In the genomic region with DNA sequence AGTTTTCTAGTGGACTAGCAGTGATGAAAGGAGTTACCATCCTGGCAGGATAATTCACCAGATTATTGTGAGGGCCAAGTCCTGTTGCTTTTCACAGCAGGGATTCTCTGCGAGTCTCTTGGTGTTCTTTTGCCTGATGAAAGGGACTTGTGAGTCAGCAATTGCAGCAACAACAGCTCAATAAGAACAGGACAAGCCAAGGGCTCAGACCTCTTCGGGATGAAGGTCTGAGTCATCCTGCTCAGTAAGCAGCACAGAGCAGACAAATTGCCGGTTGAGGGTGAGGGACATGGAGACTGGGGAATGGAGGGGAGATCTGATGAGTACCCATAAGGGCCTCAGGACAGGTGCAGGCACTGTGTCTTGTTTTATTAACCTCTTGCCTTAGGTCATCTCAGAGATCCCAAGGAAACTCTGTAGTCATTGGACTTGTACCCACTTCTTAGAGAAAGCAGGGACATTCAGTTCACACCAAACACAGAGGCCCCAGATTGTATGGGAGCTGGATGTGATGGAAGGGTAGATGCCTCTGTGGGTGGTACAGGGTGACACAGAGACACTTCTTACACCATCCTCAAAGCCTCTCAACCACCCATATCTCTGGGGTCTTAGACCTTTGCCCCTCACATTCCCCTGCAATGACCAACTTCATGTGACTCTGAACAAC, we compare ENCODE assay signal across 1 cellular context.
A peak's percentile ranks its signal among the peaks of the same experiment; 100 is the strongest.
TF ChIP-seq lines count a peak whose summit lies in the region.

No MANE protein-coding gene starts in this region.

TF ChIP-seq in K562, 482 proteins besides CTCF, POLR2A, EP300 and RAD21 (continued from another document):
- TF ChIP-seq JUN (IDR thresholded peaks at IDR 0.05; ENCODE audit: borderline replicate concordance, low read depth, low read length): 0 out of 2 replicates have a peak, but pooled peaks have one; percentile 18
- no peak for TF ChIP-seq JUN (CRISPR knock-in tag; IDR thresholded peaks at IDR 0.05; ENCODE audit: borderline replicate concordance)
- TF ChIP-seq ZNF316 (IDR thresholded peaks at IDR 0.05): peak; percentile 65
- TF ChIP-seq MAFG (tag; conservative IDR thresholded peaks at IDR 0.05): peak; percentile 81
- TF ChIP-seq POLR2G (IDR thresholded peaks at IDR 0.05; ENCODE audit: low read depth, low read length): no peak
- TF ChIP-seq, protein P1, sequence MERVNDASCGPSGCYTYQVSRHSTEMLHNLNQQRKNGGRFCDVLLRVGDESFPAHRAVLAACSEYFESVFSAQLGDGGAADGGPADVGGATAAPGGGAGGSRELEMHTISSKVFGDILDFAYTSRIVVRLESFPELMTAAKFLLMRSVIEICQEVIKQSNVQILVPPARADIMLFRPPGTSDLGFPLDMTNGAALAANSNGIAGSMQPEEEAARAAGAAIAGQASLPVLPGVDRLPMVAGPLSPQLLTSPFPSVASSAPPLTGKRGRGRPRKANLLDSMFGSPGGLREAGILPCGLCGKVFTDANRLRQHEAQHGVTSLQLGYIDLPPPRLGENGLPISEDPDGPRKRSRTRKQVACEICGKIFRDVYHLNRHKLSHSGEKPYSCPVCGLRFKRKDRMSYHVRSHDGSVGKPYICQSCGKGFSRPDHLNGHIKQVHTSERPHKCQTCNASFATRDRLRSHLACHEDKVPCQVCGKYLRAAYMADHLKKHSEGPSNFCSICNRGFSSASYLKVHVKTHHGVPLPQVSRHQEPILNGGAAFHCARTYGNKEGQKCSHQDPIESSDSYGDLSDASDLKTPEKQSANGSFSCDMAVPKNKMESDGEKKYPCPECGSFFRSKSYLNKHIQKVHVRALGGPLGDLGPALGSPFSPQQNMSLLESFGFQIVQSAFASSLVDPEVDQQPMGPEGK (CRISPR knock-in tag; IDR thresholded peaks at IDR 0.05; ENCODE audit: borderline replicate concordance): no peak
- TF ChIP-seq, protein P2, sequence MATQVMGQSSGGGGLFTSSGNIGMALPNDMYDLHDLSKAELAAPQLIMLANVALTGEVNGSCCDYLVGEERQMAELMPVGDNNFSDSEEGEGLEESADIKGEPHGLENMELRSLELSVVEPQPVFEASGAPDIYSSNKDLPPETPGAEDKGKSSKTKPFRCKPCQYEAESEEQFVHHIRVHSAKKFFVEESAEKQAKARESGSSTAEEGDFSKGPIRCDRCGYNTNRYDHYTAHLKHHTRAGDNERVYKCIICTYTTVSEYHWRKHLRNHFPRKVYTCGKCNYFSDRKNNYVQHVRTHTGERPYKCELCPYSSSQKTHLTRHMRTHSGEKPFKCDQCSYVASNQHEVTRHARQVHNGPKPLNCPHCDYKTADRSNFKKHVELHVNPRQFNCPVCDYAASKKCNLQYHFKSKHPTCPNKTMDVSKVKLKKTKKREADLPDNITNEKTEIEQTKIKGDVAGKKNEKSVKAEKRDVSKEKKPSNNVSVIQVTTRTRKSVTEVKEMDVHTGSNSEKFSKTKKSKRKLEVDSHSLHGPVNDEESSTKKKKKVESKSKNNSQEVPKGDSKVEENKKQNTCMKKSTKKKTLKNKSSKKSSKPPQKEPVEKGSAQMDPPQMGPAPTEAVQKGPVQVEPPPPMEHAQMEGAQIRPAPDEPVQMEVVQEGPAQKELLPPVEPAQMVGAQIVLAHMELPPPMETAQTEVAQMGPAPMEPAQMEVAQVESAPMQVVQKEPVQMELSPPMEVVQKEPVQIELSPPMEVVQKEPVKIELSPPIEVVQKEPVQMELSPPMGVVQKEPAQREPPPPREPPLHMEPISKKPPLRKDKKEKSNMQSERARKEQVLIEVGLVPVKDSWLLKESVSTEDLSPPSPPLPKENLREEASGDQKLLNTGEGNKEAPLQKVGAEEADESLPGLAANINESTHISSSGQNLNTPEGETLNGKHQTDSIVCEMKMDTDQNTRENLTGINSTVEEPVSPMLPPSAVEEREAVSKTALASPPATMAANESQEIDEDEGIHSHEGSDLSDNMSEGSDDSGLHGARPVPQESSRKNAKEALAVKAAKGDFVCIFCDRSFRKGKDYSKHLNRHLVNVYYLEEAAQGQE (CRISPR knock-in tag; IDR thresholded peaks at IDR 0.05; ENCODE audit: low read depth): no peak
- TF ChIP-seq MAFK (IDR thresholded peaks at IDR 0.05; ENCODE audit: low read length): peak; percentile 23; the same call in 1 of the 2 replicates
- TF ChIP-seq, protein P3, sequence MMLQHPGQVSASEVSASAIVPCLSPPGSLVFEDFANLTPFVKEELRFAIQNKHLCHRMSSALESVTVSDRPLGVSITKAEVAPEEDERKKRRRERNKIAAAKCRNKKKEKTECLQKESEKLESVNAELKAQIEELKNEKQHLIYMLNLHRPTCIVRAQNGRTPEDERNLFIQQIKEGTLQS (IDR thresholded peaks at IDR 0.05): peak; percentile 54
- TF ChIP-seq, protein P3 (CRISPR knock-in tag; conservative IDR thresholded peaks at IDR 0.05): no peak
- no peak for TF ChIP-seq XRCC4 (IDR thresholded peaks at IDR 0.05; ENCODE audit: extremely low read depth, insufficient read depth, insufficient read length)
- TF ChIP-seq NR3C1 (CRISPR knock-in tag; IDR thresholded peaks at IDR 0.05): no peak
- TF ChIP-seq FOXK1 (CRISPR knock-in tag; IDR thresholded peaks at IDR 0.05; ENCODE audit: borderline replicate concordance): no peak
- TF ChIP-seq CHD2 (IDR thresholded peaks at IDR 0.05; ENCODE audit: low read depth, low read length): no peak
- TF ChIP-seq SLC30A9 (CRISPR knock-in tag; IDR thresholded peaks at IDR 0.05): no peak
- no peak for TF ChIP-seq TBL1XR1 (IDR thresholded peaks at IDR 0.05; ENCODE audit: low read length in 2 of 2)
- peak; percentile 55; the same call in 1 of the 2 replicates for TF ChIP-seq JUND (IDR thresholded peaks at IDR 0.05; ENCODE audit: borderline replicate concordance, low read depth, low read length)
- peak; percentile 33; the same call in 1 of the 3 replicates for TF ChIP-seq JUND (tag; IDR thresholded peaks at IDR 0.05; ENCODE audit: borderline replicate concordance, low read depth, low read length)
